Comparison of ENCODE assay signal across 22 cellular contexts in genomic region chr12:70070494-70071007, GRCh38.
DNase-seq lines count a peak whose midpoint lies in the region; ATAC-seq and TF ChIP-seq lines count a peak whose summit lies in the region.
"Had no signal": no experiment of that assay in that cellular context is flagged by ENCODE, and none has a peak within 500 bp of the region (broad histone marks: within the 10 kb centered on the region; RNA-seq: fewer than 3 reads in every experiment).

No MANE protein-coding gene starts in this region.

- no peak for ATAC-seq in stimulated activated memory B cell treated with anti-CD40 and anti-IgM and Interleukin-4, amounts not matched to agents 10 μg/mL and 1 μg/mL and 100 μg/mL, for 72 hours
- ATAC-seq: A549; activated T-cell treated with anti-CD3 and anti-CD28 coated beads, Interleukin-2, amount 50 U/mL, for 4 hours had no signal

- peaks cover 3% of the 10 kb centered on the region for H3K27me3 Mint-ChIP-seq in glutamatergic neuron (ENCODE audit: unreplicated experiment)
- H3K27me3 Mint-ChIP-seq in stimulated activated memory B cell treated with anti-CD40 and anti-IgM and Interleukin-4, amounts not matched to agents 10 μg/mL and 1 μg/mL and 100 μg/mL, for 72 hours = no peaks in the 10 kb centered on the region
- H3K27me3 Mint-ChIP-seq: IgD-negative memory B cell had no signal

- TF ChIP-seq CTCF in glutamatergic neuron (IDR thresholded peaks at IDR 0.05; ENCODE audit: partially characterized antibody, unreplicated experiment) = no peak

- peaks cover 24% of the 10 kb centered on the region for H3K4me1 Mint-ChIP-seq in glutamatergic neuron (ENCODE audit: low read depth, unreplicated experiment)
- H3K4me1 Mint-ChIP-seq in stimulated activated memory B cell treated with anti-CD40 and anti-IgM and Interleukin-4, amounts not matched to agents 10 μg/mL and 1 μg/mL and 100 μg/mL, for 72 hours = peaks cover 27% of the 10 kb centered on the region
- H3K4me1 Mint-ChIP-seq: activated CD4-positive, alpha-beta memory T cell treated with anti-CD3 and anti-CD28 coated beads, Interleukin-2, amount 10 ng/mL, durations not matched to agents 7 days and 5 days; activated naive CD4-positive, alpha-beta T cell treated with anti-CD3 and anti-CD28 coated beads, Interleukin-2, amount 50 U/mL, for 24 hours; CD4-positive, alpha-beta memory T cell had no signal

- no peaks in the 10 kb centered on the region for H3K36me3 Mint-ChIP-seq in glutamatergic neuron (ENCODE audit: unreplicated experiment)
- H3K36me3 Mint-ChIP-seq in stimulated activated memory B cell treated with anti-CD40 and anti-IgM and Interleukin-4, amounts not matched to agents 10 μg/mL and 1 μg/mL and 100 μg/mL, for 72 hours = no peaks in the 10 kb centered on the region
- H3K36me3 Mint-ChIP-seq: activated naive CD4-positive, alpha-beta T cell treated with anti-CD3 and anti-CD28 coated beads, Interleukin-2, amount 50 U/mL, for 24 hours; CD4-positive, alpha-beta memory T cell; IgD-negative memory B cell had no signal

- DNase-seq in NCI-H748 (lab: John Stamatoyannopoulos, UW; ENCODE audit: unreplicated experiment) (peak; percentile 11), NCI-H748 treated with DMSO at 0.1 percent for 48 hours (lab: John Stamatoyannopoulos, UW) (no peak), NOMO-1 (lab: John Stamatoyannopoulos, UW; ENCODE audit: unreplicated experiment in 2 of 2) (peak; percentile 20 to 38), glutamatergic neuron (no peak), cortex of kidney (lab: John Stamatoyannopoulos, UW) (no peak), COLO829 (ENCODE audit: low spot score) (no peak), GF-D8 (lab: John Stamatoyannopoulos, UW) (no peak)
- DNase-seq: activated CD4-positive, alpha-beta memory T cell treated with anti-CD3 and anti-CD28 coated beads, Interleukin-2, amount 10 ng/mL, durations not matched to agents 7 days and 5 days; activated T-cell treated with anti-CD3 and anti-CD28 coated beads, Interleukin-2, amount 50 U/mL, for 4 hours; CD4-positive, alpha-beta memory T cell; DND-41; hypothalamus; MM.1S; retina; stimulated activated naive CD4-positive, alpha-beta T cell; T-helper 2 cell; thyroid gland had no signal

- peak overlapping the region; percentile 52 for H3K27ac Mint-ChIP-seq in glutamatergic neuron (ENCODE audit: unreplicated experiment)
- no peak overlapping the region for H3K27ac Mint-ChIP-seq in stimulated activated memory B cell treated with anti-CD40 and anti-IgM and Interleukin-4, amounts not matched to agents 10 μg/mL and 1 μg/mL and 100 μg/mL, for 72 hours
- H3K27ac Mint-ChIP-seq: activated CD4-positive, alpha-beta memory T cell treated with anti-CD3 and anti-CD28 coated beads, Interleukin-2, amount 10 ng/mL, durations not matched to agents 7 days and 5 days; activated naive CD4-positive, alpha-beta T cell treated with anti-CD3 and anti-CD28 coated beads, Interleukin-2, amount 50 U/mL, for 24 hours; CD4-positive, alpha-beta memory T cell; IgD-negative memory B cell; WTC11 had no signal

- H3K9me3 Mint-ChIP-seq in glutamatergic neuron (ENCODE audit: unreplicated experiment) = peaks cover under 1% of the 10 kb centered on the region
- H3K9me3 Mint-ChIP-seq in stimulated activated memory B cell treated with anti-CD40 and anti-IgM and Interleukin-4, amounts not matched to agents 10 μg/mL and 1 μg/mL and 100 μg/mL, for 72 hours = no peaks in the 10 kb centered on the region
- H3K9me3 Mint-ChIP-seq: activated CD4-positive, alpha-beta memory T cell treated with anti-CD3 and anti-CD28 coated beads, Interleukin-2, amount 10 ng/mL, durations not matched to agents 7 days and 5 days; activated naive CD4-positive, alpha-beta T cell treated with anti-CD3 and anti-CD28 coated beads, Interleukin-2, amount 50 U/mL, for 24 hours; activated T-cell treated with anti-CD3 and anti-CD28 coated beads, Interleukin-2, amount 50 U/mL, for 4 hours; IgD-negative memory B cell had no signal

- peak overlapping the region; percentile 47 for H3K4me3 Mint-ChIP-seq in glutamatergic neuron (ENCODE audit: unreplicated experiment)
- H3K4me3 Mint-ChIP-seq in stimulated activated memory B cell treated with anti-CD40 and anti-IgM and Interleukin-4, amounts not matched to agents 10 μg/mL and 1 μg/mL and 100 μg/mL, for 72 hours = no peak overlapping the region
- H3K4me3 Mint-ChIP-seq: activated CD4-positive, alpha-beta memory T cell treated with anti-CD3 and anti-CD28 coated beads, Interleukin-2, amount 10 ng/mL, durations not matched to agents 7 days and 5 days; activated naive CD4-positive, alpha-beta T cell treated with anti-CD3 and anti-CD28 coated beads, Interleukin-2, amount 50 U/mL, for 24 hours; activated T-cell treated with anti-CD3 and anti-CD28 coated beads, Interleukin-2, amount 50 U/mL, for 4 hours; CD4-positive, alpha-beta memory T cell; IgD-negative memory B cell; WTC11 had no signal

Comparison
In these comparisons a context has a peak if more than half of its experiments do, and no peak if none do; other contexts are left out.
1. DNase-seq: peak in NCI-H748 (single experiment) and NOMO-1 (2 of 2); none in NCI-H748 treated with DMSO at 0.1 percent for 48 hours (single experiment), glutamatergic neuron (single experiment), cortex of kidney (single experiment), COLO829 (single experiment) and GF-D8 (single experiment).